24 cellular contexts compared by ENCODE assay signal in genomic region chr13:102561933-102562332, GRCh38. TPM values are rescaled to one million over a fixed set of nuclear protein-coding genes. Genes with fewer than 3 reads are reported as not detected.
DNase-seq lines count a peak whose midpoint lies in the region; ATAC-seq, FAIRE-seq and TF ChIP-seq lines count a peak whose summit lies in the region.
"Had no signal": no experiment of that assay in that cellular context is flagged by ENCODE, and none has a peak within 500 bp of the region (broad histone marks: within the 10 kb centered on the region; RNA-seq: fewer than 3 reads in every experiment).

No MANE protein-coding gene starts in this region.

- H3K9ac ChIP-seq in mammary epithelial cell (ENCODE audit: insufficient read depth, low read length): no peak overlapping the region
- H3K9ac ChIP-seq: BLaER1 had no signal

- no peaks in the 10 kb centered on the region for H3K27me3 Mint-ChIP-seq in MCF 10A (ENCODE audit: insufficient read depth, unreplicated experiment)

- no peaks in the 10 kb centered on the region for H4K20me1 ChIP-seq in mammary epithelial cell (ENCODE audit: insufficient read depth, low read length)
- H4K20me1 ChIP-seq: BLaER1 had no signal

- H3K27me3 ChIP-seq in mammary epithelial cell (ENCODE audit: insufficient read depth, low read length) (no peaks in the 10 kb centered on the region), right lobe of liver (no peaks in the 10 kb centered on the region), small intestine (ENCODE audit: control insufficient read depth in 2 of 2, insufficient read depth in 2 of 2, low read length in 2 of 2) (peaks cover 0 to 4% of the 10 kb centered on the region in 2 donors)
- H3K27me3 ChIP-seq: BLaER1 had no signal

- TF ChIP-seq CTCF in mammary epithelial cell (conservative IDR thresholded peaks at IDR 0.05 in 1 of 2, IDR thresholded peaks at IDR 0.05 in 1 of 2; ENCODE audit: extremely low read depth in 1 of 2, insufficient read depth in 1 of 2, low read depth in 1 of 2, low read length in 2 of 2) (no peak), MCF 10A (IDR thresholded peaks at IDR 0.05; ENCODE audit: unreplicated experiment) (no peak), right lobe of liver (IDR thresholded peaks at IDR 0.05) (no peak)

- intact Hi-C loops in mammary epithelial cell (cut with micrococcal nuclease): no loop called here
- intact Hi-C loops in MCF 10A (cut with micrococcal nuclease): no loop called here
- intact Hi-C loops in right lobe of liver (cut with DNase I): no loop called here

- no peak overlapping the region for H3K27ac Mint-ChIP-seq in MCF 10A (ENCODE audit: low read depth, unreplicated experiment)
- H3K27ac Mint-ChIP-seq: B cell; CD8-positive, alpha-beta T cell; GM23338; H9 had no signal

- H3K27ac ChIP-seq in mammary epithelial cell (ENCODE audit: insufficient read depth, low read depth, low read length): no peak overlapping the region
- no peak overlapping the region for H3K27ac ChIP-seq in right lobe of liver
- H3K27ac ChIP-seq in small intestine (ENCODE audit: low read depth in 1 of 2, low read length in 1 of 2): no peak overlapping the region
- H3K27ac ChIP-seq: 22Rv1, BLaER1, C4-2B had no signal

- H3K79me2 ChIP-seq in mammary epithelial cell (ENCODE audit: insufficient read depth, low read length): no peaks in the 10 kb centered on the region

- H3K4me3 ChIP-seq in mammary epithelial cell (replicated peaks in 1 of 3; ENCODE audit: insufficient read depth in 1 of 3, low read depth in 2 of 3, low read length in 3 of 3) (no peak overlapping the region), right lobe of liver (no peak overlapping the region), small intestine (ENCODE audit: low read depth in 1 of 2, low read length in 2 of 2) (no peak overlapping the region)
- H3K4me3 ChIP-seq: BLaER1, GM23338 had no signal

- dilution Hi-C loops in mammary epithelial cell (cut with HindIII; ENCODE audit: low sequenced_read_pairs): no loop called here

- H3K4me1 ChIP-seq in mammary epithelial cell (ENCODE audit: insufficient read depth, low read length): peaks cover 5% of the 10 kb centered on the region
- peaks cover 0 to 20% (median 0%) of the 10 kb centered on the region in 4 donors for H3K4me1 ChIP-seq in right lobe of liver
- no peaks in the 10 kb centered on the region for H3K4me1 ChIP-seq in small intestine (ENCODE audit: control insufficient read depth in 2 of 2, insufficient read depth in 1 of 2, low read depth in 1 of 2, low read length in 1 of 2)
- H3K4me1 ChIP-seq: BLaER1, Caco-2 had no signal

- no peaks in the 10 kb centered on the region for H3K4me1 Mint-ChIP-seq in MCF 10A (ENCODE audit: insufficient read depth, unreplicated experiment)
- H3K4me1 Mint-ChIP-seq: B cell; CD4-positive, CD25-positive, alpha-beta regulatory T cell; GM23338 had no signal

- WGBS in mammary epithelial cell (ENCODE audit: low coverage, missing lambda C conversion rate): 5% methylated on average over 1 of the region's 1 CpG
- WGBS in right lobe of liver (ENCODE audit: insufficient coverage, low coverage, low lambda C conversion rate, missing lambda C conversion rate): 35% methylated on average over 1 of the region's 1 CpG
- WGBS in small intestine, 3 donors: 9 to 41% (median 22%) methylated on average over 1 of the region's 1 CpG

- DNase-seq in mammary epithelial cell (peak; percentile 64), MCF 10A (ENCODE audit: unreplicated experiment) (no peak), left lobe of liver (ENCODE audit: low spot score) (no peak), right lobe of liver (no peak), small intestine (no peak), putamen (ENCODE audit: low spot score) (no peak), frontal cortex (ENCODE audit: low spot score in 2 of 2) (no peak)
- DNase-seq: Caco-2; CD4-positive, CD25-positive, alpha-beta regulatory T cell; CD8-positive, alpha-beta T cell; DMS153; DND-41; H9 had no signal

- H3K9me3 ChIP-seq in mammary epithelial cell (replicated peaks; ENCODE audit: insufficient read depth, low read length): no peaks in the 10 kb centered on the region
- no peaks in the 10 kb centered on the region for H3K9me3 ChIP-seq in right lobe of liver
- no peaks in the 10 kb centered on the region for H3K9me3 ChIP-seq in small intestine (ENCODE audit: control insufficient read depth, low read depth)
- H3K9me3 ChIP-seq: BLaER1, Caco-2 had no signal

- no TSS peak for BruUV-seq in mammary epithelial cell (replicated peaks; lab: Mats Ljungman, UMichigan)
- BruUV-seq in MCF 10A (replicated peaks; lab: Mats Ljungman, UMichigan): no TSS peak

- in situ Hi-C loops in mammary epithelial cell (cut with MboI; ENCODE audit: low sequenced_read_pairs in 2 of 2): no loop called here

- FAIRE-seq in small intestine (lab: Jason Lieb, UNC): peak; percentile 10
- FAIRE-seq in frontal cortex (lab: Jason Lieb, UNC): no peak
- FAIRE-seq: A204.1, G401.6, GM12892, GM19239 had no signal

- CTCF ChIA-PET in mammary epithelial cell (lab: Charles Lee; ENCODE audit: low non-redundant PET) (no interaction called here), MCF 10A (lab: Yijun Ruan, JAX) (interaction anchor here (0.6 to 1.7 kb wide), 3 partner anchors 10 to 822 kb away, joined by 3 to 7 read pairs (median 3); no protein-coding TSS in a partner anchor)

- H3K9me3 Mint-ChIP-seq in MCF 10A (ENCODE audit: unreplicated experiment): peaks cover 14% of the 10 kb centered on the region
- H3K9me3 Mint-ChIP-seq: GM23338, H9 had no signal

- TF ChIP-seq POLR2A in right lobe of liver (IDR thresholded peaks at IDR 0.05): no peak

- no peak overlapping the region for H2AFZ ChIP-seq in mammary epithelial cell (ENCODE audit: low read depth, low read length)
- H2AFZ ChIP-seq: GM23338 had no signal

- no peak overlapping the region for H3K4me3 Mint-ChIP-seq in MCF 10A (ENCODE audit: unreplicated experiment)
- H3K4me3 Mint-ChIP-seq: B cell; CD4-positive, CD25-positive, alpha-beta regulatory T cell; CD8-positive, alpha-beta T cell; GM23338; H9 had no signal

- POLR2A ChIA-PET in MCF 10A (lab: Yijun Ruan, JAX): no interaction called here

- ATAC-seq in left lobe of liver (peak; percentile 57), right lobe of liver (peak; percentile 40 to 78 (median 72)), GM18861 (IDR thresholded peaks at IDR 0.05; ENCODE audit: unreplicated experiment) (no peak)
- ATAC-seq: CD8-positive, alpha-beta T cell; GM23338; HCT116 had no signal

- peak overlapping the region; percentile 15 for H3K4me2 ChIP-seq in mammary epithelial cell (ENCODE audit: insufficient read depth, low read depth, low read length)
- H3K4me2 ChIP-seq: BLaER1, GM23338 had no signal

- no peaks in the 10 kb centered on the region for H3K36me3 Mint-ChIP-seq in MCF 10A (ENCODE audit: insufficient read depth, unreplicated experiment)
- H3K36me3 Mint-ChIP-seq: CD4-positive, CD25-positive, alpha-beta regulatory T cell; CD8-positive, alpha-beta T cell had no signal

- no peaks in the 10 kb centered on the region for H3K36me3 ChIP-seq in mammary epithelial cell (ENCODE audit: insufficient read depth, low read length)
- no peaks in the 10 kb centered on the region for H3K36me3 ChIP-seq in right lobe of liver
- no peaks in the 10 kb centered on the region for H3K36me3 ChIP-seq in small intestine (ENCODE audit: control insufficient read depth in 2 of 2, insufficient read depth in 2 of 2, low read length in 2 of 2)
- H3K36me3 ChIP-seq: BLaER1 had no signal

RNA-seq across cellular contexts. Expression of gene TPP2, which starts 34.9 kb away (rescaled TPM):
- total RNA-seq in mammary epithelial cell (10 to 100 TPM; 42.8 to 46.5 TPM), MCF 10A (2022) (35.1 and 44.2 TPM in 2 replicates), left lobe of liver (20.3 TPM), right lobe of liver (10 to 100 TPM; 18.4 to 35.3 (median 28.4) TPM), frontal cortex (57.5 TPM)
- polyA plus RNA-seq in mammary epithelial cell (19.2 TPM), small intestine (10 to 100 TPM; 10.5 to 17.9 (median 13.0) TPM)
- polyA minus RNA-seq in mammary epithelial cell: 37.5 TPM
